ENCODE assay signal across 10 cellular contexts in the genomic region with DNA sequence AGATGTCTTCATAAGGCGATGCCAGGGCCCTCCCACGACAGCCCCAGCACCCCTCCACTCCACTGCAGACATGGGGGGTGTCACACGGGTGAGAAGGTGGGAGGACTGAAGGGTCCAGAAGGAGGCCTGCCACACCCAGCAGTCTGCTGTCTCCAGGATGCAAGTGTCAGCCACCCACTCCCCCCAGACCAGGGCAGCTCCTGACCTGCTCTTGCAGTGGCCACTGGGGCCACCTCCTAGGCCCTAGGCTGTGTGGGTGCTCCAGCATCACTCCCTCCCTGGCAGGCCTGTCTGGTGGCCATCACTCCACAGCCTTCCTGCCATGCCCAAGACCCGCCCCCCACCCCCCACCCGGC.
DNase-seq lines count a peak whose midpoint lies in the region; ATAC-seq and TF ChIP-seq lines count a peak whose summit lies in the region.
"Had no signal": no experiment of that assay in that cellular context is flagged by ENCODE, and none has a peak within 500 bp of the region (broad histone marks: within the 10 kb centered on the region; RNA-seq: fewer than 3 reads in every experiment).

No MANE protein-coding gene starts in this region.

- H3F3A ChIP-seq in neural progenitor cell (ENCODE audit: low read depth): no peaks in the 10 kb centered on the region

- DNase-seq in heart left ventricle: no peak
- no peak for DNase-seq in right cardiac atrium
- DNase-seq in endodermal cell: no peak
- no peak for DNase-seq in neural progenitor cell (ENCODE audit: low spot score)
- DNase-seq in upper lobe of right lung: no peak
- DNase-seq in activated CD4-positive, alpha-beta memory T cell treated with anti-CD3 and anti-CD28 coated beads, Interleukin-2, amount 10 ng/mL, durations not matched to agents 7 days and 5 days: no peak
- no peak for DNase-seq in SHP77 (lab: John Stamatoyannopoulos, UW)
- DNase-seq: stimulated activated CD4-positive, alpha-beta T cell treated with anti-CD3 and anti-CD28 coated beads, Interleukin-4, amount 100 ng/mL, for 1 hour had no signal

- H3K36me3 ChIP-seq in heart left ventricle: no peaks in the 10 kb centered on the region
- H3K36me3 ChIP-seq in endodermal cell (ENCODE audit: control insufficient read depth, insufficient read depth, low read length): no peaks in the 10 kb centered on the region
- H3K36me3 ChIP-seq in neural progenitor cell: no peaks in the 10 kb centered on the region
- H3K36me3 ChIP-seq in upper lobe of right lung: no peaks in the 10 kb centered on the region
- H3K36me3 ChIP-seq: Peyer's patch had no signal

- peaks cover 0 to 14% (median 7%) of the 10 kb centered on the region in 12 donors for H3K4me1 ChIP-seq in heart left ventricle
- no peaks in the 10 kb centered on the region for H3K4me1 ChIP-seq in right cardiac atrium (ENCODE audit: control insufficient read depth, insufficient read depth, low read length)
- peaks cover 4% of the 10 kb centered on the region for H3K4me1 ChIP-seq in endodermal cell (ENCODE audit: control insufficient read depth, insufficient read depth, low read length)
- peaks cover 6% of the 10 kb centered on the region for H3K4me1 ChIP-seq in neural progenitor cell
- H3K4me1 ChIP-seq in upper lobe of right lung: peaks cover 6% of the 10 kb centered on the region

- H3K79me2 ChIP-seq in neural progenitor cell (ENCODE audit: low read depth): no peaks in the 10 kb centered on the region

- CTCF ChIA-PET in activated CD4-positive, alpha-beta memory T cell treated with anti-CD3 and anti-CD28 coated beads, Interleukin-2, amount 10 ng/mL, durations not matched to agents 7 days and 5 days (lab: Charles Lee): no interaction called here

- TF ChIP-seq CTCF in heart left ventricle (IDR thresholded peaks at IDR 0.05) (no peak), endodermal cell (conservative IDR thresholded peaks at IDR 0.05) (no peak), neural progenitor cell (IDR thresholded peaks at IDR 0.05) (no peak), upper lobe of right lung (IDR thresholded peaks at IDR 0.05) (no peak)

- intact Hi-C loops in heart left ventricle (cut with DNase I) (no loop called here), right cardiac atrium (cut with DNase I) (loop anchor here in 1 of 4 donors (10.0 kb wide), 1 partner anchor 80 kb away; no protein-coding TSS in a partner anchor), upper lobe of right lung (cut with DNase I) (no loop called here)

- ATAC-seq in heart left ventricle: no peak
- ATAC-seq in right cardiac atrium: no peak
- no peak for ATAC-seq in upper lobe of right lung
- ATAC-seq in HG03280 (IDR thresholded peaks at IDR 0.05; ENCODE audit: unreplicated experiment): no peak

- H3K9ac ChIP-seq in endodermal cell (ENCODE audit: extremely low read depth, low read length, poor library complexity, severe bottlenecking) (no peak overlapping the region), neural progenitor cell (no peak overlapping the region)

- H3K27me3 ChIP-seq in heart left ventricle (peaks cover 0 to 13% (median 0%) of the 10 kb centered on the region in 9 donors), right cardiac atrium (ENCODE audit: control insufficient read depth, insufficient read depth) (no peaks in the 10 kb centered on the region), endodermal cell (ENCODE audit: control insufficient read depth, insufficient read depth, low read length, poor library complexity, severe bottlenecking) (peaks cover 44% of the 10 kb centered on the region), neural progenitor cell (peaks cover 37% of the 10 kb centered on the region), upper lobe of right lung (peaks cover 8% of the 10 kb centered on the region)
- H3K27me3 ChIP-seq: Peyer's patch had no signal

- peaks cover 77% of the 10 kb centered on the region for H3K27me3 Mint-ChIP-seq in endodermal cell (ENCODE audit: insufficient read depth)
- peaks cover 26% of the 10 kb centered on the region for H3K27me3 Mint-ChIP-seq in neural progenitor cell (ENCODE audit: insufficient read depth, low read depth)
- H3K27me3 Mint-ChIP-seq in activated CD4-positive, alpha-beta memory T cell treated with anti-CD3 and anti-CD28 coated beads, Interleukin-2, amount 10 ng/mL, durations not matched to agents 7 days and 5 days: peaks cover 22% of the 10 kb centered on the region

- no peaks in the 10 kb centered on the region for H3K36me3 Mint-ChIP-seq in endodermal cell (ENCODE audit: low read depth)
- no peaks in the 10 kb centered on the region for H3K36me3 Mint-ChIP-seq in neural progenitor cell
- H3K36me3 Mint-ChIP-seq in activated CD4-positive, alpha-beta memory T cell treated with anti-CD3 and anti-CD28 coated beads, Interleukin-2, amount 10 ng/mL, durations not matched to agents 7 days and 5 days (ENCODE audit: low read depth): no peaks in the 10 kb centered on the region

- WGBS in heart left ventricle, 4 donors: 52 to 72% (median 67%) methylated on average over 5 of the region's 5 CpGs
- 64% methylated on average over 5 of the region's 5 CpGs for WGBS in right cardiac atrium
- 59% methylated on average over 4 of the region's 5 CpGs; no CpG with 5 or more reads in 1 of the 2 experiments for WGBS in endodermal cell (ENCODE audit: insufficient coverage in 1 of 2, insufficient read length in 1 of 2), 2 experiments

- H3K4me3 Mint-ChIP-seq in endodermal cell (peak overlapping the region; percentile 48), neural progenitor cell (peak overlapping the region; percentile 80)
- no peak overlapping the region for H3K4me3 Mint-ChIP-seq in activated CD4-positive, alpha-beta memory T cell treated with anti-CD3 and anti-CD28 coated beads, Interleukin-2, amount 10 ng/mL, durations not matched to agents 7 days and 5 days

- no peak overlapping the region for H3K27ac Mint-ChIP-seq in endodermal cell
- H3K27ac Mint-ChIP-seq in neural progenitor cell: no peak overlapping the region
- no peak overlapping the region for H3K27ac Mint-ChIP-seq in activated CD4-positive, alpha-beta memory T cell treated with anti-CD3 and anti-CD28 coated beads, Interleukin-2, amount 10 ng/mL, durations not matched to agents 7 days and 5 days

- H3K4me3 ChIP-seq in heart left ventricle: peak overlapping the region in 11 of 12 donors; percentile 27 to 58 (median 51)
- H3K4me3 ChIP-seq in right cardiac atrium (ENCODE audit: low read length): no peak overlapping the region
- H3K4me3 ChIP-seq in endodermal cell (ENCODE audit: low read length): no peak overlapping the region
- peak overlapping the region; percentile 41 for H3K4me3 ChIP-seq in neural progenitor cell
- H3K4me3 ChIP-seq in upper lobe of right lung: no peak overlapping the region

- H3K4me1 Mint-ChIP-seq in endodermal cell (peaks cover 16% of the 10 kb centered on the region), neural progenitor cell (peaks cover 10% of the 10 kb centered on the region)
- no peaks in the 10 kb centered on the region for H3K4me1 Mint-ChIP-seq in activated CD4-positive, alpha-beta memory T cell treated with anti-CD3 and anti-CD28 coated beads, Interleukin-2, amount 10 ng/mL, durations not matched to agents 7 days and 5 days

- H3K9me3 Mint-ChIP-seq in endodermal cell: peaks cover 8% of the 10 kb centered on the region
- H3K9me3 Mint-ChIP-seq in neural progenitor cell: peaks cover 9% of the 10 kb centered on the region
- no peaks in the 10 kb centered on the region for H3K9me3 Mint-ChIP-seq in activated CD4-positive, alpha-beta memory T cell treated with anti-CD3 and anti-CD28 coated beads, Interleukin-2, amount 10 ng/mL, durations not matched to agents 7 days and 5 days

- H3K27ac ChIP-seq in heart left ventricle (peak overlapping the region in 1 of 12 donors; percentile 32), right cardiac atrium (ENCODE audit: low read length) (no peak overlapping the region), endodermal cell (ENCODE audit: low read depth, low read length) (no peak overlapping the region), neural progenitor cell (no peak overlapping the region), upper lobe of right lung (peak overlapping the region; percentile 1)
- H3K27ac ChIP-seq: Peyer's patch had no signal

- peaks cover 0 to 6% (median 0%) of the 10 kb centered on the region in 12 donors for H3K9me3 ChIP-seq in heart left ventricle
- no peaks in the 10 kb centered on the region for H3K9me3 ChIP-seq in right cardiac atrium (ENCODE audit: control insufficient read depth, low read length)
- H3K9me3 ChIP-seq in endodermal cell (ENCODE audit: control insufficient read depth, low read length): peaks cover 5% of the 10 kb centered on the region
- no peaks in the 10 kb centered on the region for H3K9me3 ChIP-seq in neural progenitor cell (ENCODE audit: low read depth)
- no peaks in the 10 kb centered on the region for H3K9me3 ChIP-seq in upper lobe of right lung
- H3K9me3 ChIP-seq: Peyer's patch had no signal

- H3K4me2 ChIP-seq in neural progenitor cell: peak overlapping the region; percentile 82

- H2AFZ ChIP-seq in neural progenitor cell (replicated peaks): peak overlapping the region; percentile 1

- POLR2A ChIA-PET in activated CD4-positive, alpha-beta memory T cell treated with anti-CD3 and anti-CD28 coated beads, Interleukin-2, amount 10 ng/mL, durations not matched to agents 7 days and 5 days (lab: Charles Lee): no interaction called here

- TF ChIP-seq POLR2A in heart left ventricle (IDR thresholded peaks at IDR 0.05): no peak

- H4K20me1 ChIP-seq in neural progenitor cell (ENCODE audit: low read depth): no peaks in the 10 kb centered on the region

Comparison
In these comparisons a context has a peak if more than half of its experiments do, and no peak if none do; other contexts are left out.
1. H3K4me3 ChIP-seq: peak in heart left ventricle (11 of 12) and neural progenitor cell (single experiment); none in right cardiac atrium (single experiment), endodermal cell (single experiment) and upper lobe of right lung (single experiment).